Comparison of ENCODE assay signal across 8 cellular contexts in genomic region chr6:160991411-160992322, GRCh38. TPM values are rescaled to one million over a fixed set of nuclear protein-coding genes. Genes with fewer than 3 reads are reported as not detected.
A peak's percentile ranks its signal among the peaks of the same experiment; 100 is the strongest.
DNase-seq lines count a peak whose midpoint lies in the region; ATAC-seq and TF ChIP-seq lines count a peak whose summit lies in the region.

MAP3K4 (plus strand) TSS chr6:160991769; CDS start chr6:160991932, 163 bp downstream.

- peak within 1 kb of the TSS; percentile 73 for H3K27ac ChIP-seq in DOHH2 (ENCODE audit: low read depth, low read length)
- H3K27ac ChIP-seq in foreskin keratinocyte, result peak within 1 kb of the TSS; percentile 60
- peak within 1 kb of the TSS; percentile 86 for H3K27ac ChIP-seq in subcutaneous abdominal adipose tissue (ENCODE audit: low read depth, low read length)

- peak; percentile 57 for DNase-seq in SHP77 treated with DMSO at 0.1 percent for 48 hours (lab: John Stamatoyannopoulos, UW)
- DNase-seq in activated gamma-delta T cell (lab: John Stamatoyannopoulos, UW), result peak; percentile 77
- DNase-seq in foreskin keratinocyte, result peak in 1 of 2 donors; percentile 64

- peak within 1 kb of the TSS; percentile 63 to 87 (median 84) for H3K9ac ChIP-seq in subcutaneous abdominal adipose tissue (ENCODE audit: low read length in 5 of 5)

- peak within 1 kb of the TSS; percentile 87 for H3K4me3 ChIP-seq in DOHH2 (ENCODE audit: low read length)
- peak within 1 kb of the TSS; percentile 69 for H3K4me3 ChIP-seq in neuron (ENCODE audit: low read length)
- H3K4me3 ChIP-seq in subcutaneous abdominal adipose tissue (ENCODE audit: low read depth in 1 of 5, low read length in 5 of 5), result peak within 1 kb of the TSS; percentile 74 to 96 (median 93)

- H3K79me2 ChIP-seq in DOHH2 (ENCODE audit: control insufficient read depth, low read length), result peaks cover 47% of the 10 kb centered on the region

- H2AFZ ChIP-seq in neuron (ENCODE audit: low read depth, low read length), result peak within 1 kb of the TSS; percentile 93

- peaks cover 10% of the 10 kb centered on the region for H4K20me1 ChIP-seq in DOHH2 (ENCODE audit: control insufficient read depth, insufficient read depth, low read depth, low read length)

- TF ChIP-seq EP300 in Ishikawa (IDR thresholded peaks at IDR 0.05; ENCODE audit: borderline replicate concordance), result peak; percentile 18; the same call in 1 of the 2 replicates

- no peak for TF ChIP-seq RAD21 in Ishikawa (IDR thresholded peaks at IDR 0.05; ENCODE audit: low read depth)

- H3K36me3 ChIP-seq in DOHH2 (ENCODE audit: control insufficient read depth, low read length) (peaks cover 14% of the 10 kb centered on the region), neuron (ENCODE audit: insufficient read depth, low read length) (no peaks in the 10 kb centered on the region), subcutaneous abdominal adipose tissue (ENCODE audit: control insufficient read depth in 5 of 5, insufficient read depth in 5 of 5, low read length in 5 of 5) (no peaks in the 10 kb centered on the region)

- H3K4me1 ChIP-seq in DOHH2 (ENCODE audit: control insufficient read depth, low read length), result peaks cover 28% of the 10 kb centered on the region
- H3K4me1 ChIP-seq in foreskin keratinocyte, result peaks cover 19% of the 10 kb centered on the region
- H3K4me1 ChIP-seq in neuron (ENCODE audit: insufficient read depth, low read length), result peaks cover 18% of the 10 kb centered on the region
- peaks cover 2 to 23% (median 17%) of the 10 kb centered on the region in 5 donors for H3K4me1 ChIP-seq in subcutaneous abdominal adipose tissue (ENCODE audit: control insufficient read depth in 5 of 5, insufficient read depth in 5 of 5, low read length in 5 of 5)

- peak within 1 kb of the TSS; percentile 85 for H3K4me2 ChIP-seq in DOHH2 (ENCODE audit: low read length)

- peaks cover 13% of the 10 kb centered on the region for H3F3A ChIP-seq in DOHH2 (ENCODE audit: control insufficient read depth, insufficient read depth)

- no peaks in the 10 kb centered on the region for H3K9me2 ChIP-seq in DOHH2 (replicated peaks; ENCODE audit: control insufficient read depth, low read length)

- TF ChIP-seq CTCF in DOHH2 (IDR thresholded peaks at IDR 0.05; ENCODE audit: low read depth, low read length, poor library complexity, severe bottlenecking) (peak; percentile 7), foreskin keratinocyte (conservative IDR thresholded peaks at IDR 0.05) (peak; percentile 11)

- H3K9me3 ChIP-seq in DOHH2 (ENCODE audit: control insufficient read depth, insufficient read depth, low read length) (no peaks in the 10 kb centered on the region), neuron (ENCODE audit: low read length) (peaks cover 4% of the 10 kb centered on the region), subcutaneous abdominal adipose tissue (ENCODE audit: control insufficient read depth in 5 of 5, low read length in 5 of 5) (no peaks in the 10 kb centered on the region)

- peak; percentile 66 for ATAC-seq in GM21576 (IDR thresholded peaks at IDR 0.05; ENCODE audit: unreplicated experiment)
- peak; percentile 61 for ATAC-seq in foreskin keratinocyte

- no peaks in the 10 kb centered on the region for H3K27me3 ChIP-seq in DOHH2 (ENCODE audit: control insufficient read depth, low read length)
- no peaks in the 10 kb centered on the region for H3K27me3 ChIP-seq in foreskin keratinocyte
- H3K27me3 ChIP-seq in neuron (ENCODE audit: insufficient read depth, low read length), result no peaks in the 10 kb centered on the region
- no peaks in the 10 kb centered on the region for H3K27me3 ChIP-seq in subcutaneous abdominal adipose tissue (ENCODE audit: control insufficient read depth in 5 of 5, insufficient read depth in 4 of 5, low read length in 5 of 5)

TF ChIP-seq in Ishikawa, 13 proteins besides CTCF, POLR2A, EP300 and RAD21:
- TF ChIP-seq USF1 (IDR thresholded peaks at IDR 0.05), result no peak
- TF ChIP-seq EGR1 (IDR thresholded peaks at IDR 0.05), result 0 out of 2 replicates have a peak, but pooled peaks have one; percentile 36
- no peak for TF ChIP-seq ZBTB7A (IDR thresholded peaks at IDR 0.05; ENCODE audit: low read depth)
- peak; percentile 12; the same call in 1 of the 2 replicates for TF ChIP-seq REST (IDR thresholded peaks at IDR 0.05; ENCODE audit: low read depth)
- peak; percentile 22; the same call in 1 of the 2 replicates for TF ChIP-seq TCF12 (IDR thresholded peaks at IDR 0.05; ENCODE audit: low read depth)
- no peak for TF ChIP-seq FOXM1 (IDR thresholded peaks at IDR 0.05; ENCODE audit: borderline replicate concordance, low read depth)
- TF ChIP-seq NFIC (IDR thresholded peaks at IDR 0.05), result no peak
- TF ChIP-seq MAX (IDR thresholded peaks at IDR 0.05), result no peak
- TF ChIP-seq CREB1 (IDR thresholded peaks at IDR 0.05; ENCODE audit: low read depth), result no peak
- TF ChIP-seq CEBPB (IDR thresholded peaks at IDR 0.05), result no peak
- peak; percentile 56; the same call in 1 of the 2 replicates for TF ChIP-seq TEAD4 (IDR thresholded peaks at IDR 0.05)
- peak; percentile 80 for TF ChIP-seq TAF1 (IDR thresholded peaks at IDR 0.05; ENCODE audit: low read depth)
- TF ChIP-seq YY1 (IDR thresholded peaks at IDR 0.05; ENCODE audit: low read depth), result peak; percentile 94

RNA-seq across cellular contexts. Expression of gene MAP3K4, which starts in this region (rescaled TPM):
- total RNA-seq in foreskin keratinocyte, result 25.0 and 26.1 TPM in 2 replicates
- 9.7 and 11.7 TPM in 2 replicates for polyA plus RNA-seq in foreskin keratinocyte
